In the genomic region with DNA sequence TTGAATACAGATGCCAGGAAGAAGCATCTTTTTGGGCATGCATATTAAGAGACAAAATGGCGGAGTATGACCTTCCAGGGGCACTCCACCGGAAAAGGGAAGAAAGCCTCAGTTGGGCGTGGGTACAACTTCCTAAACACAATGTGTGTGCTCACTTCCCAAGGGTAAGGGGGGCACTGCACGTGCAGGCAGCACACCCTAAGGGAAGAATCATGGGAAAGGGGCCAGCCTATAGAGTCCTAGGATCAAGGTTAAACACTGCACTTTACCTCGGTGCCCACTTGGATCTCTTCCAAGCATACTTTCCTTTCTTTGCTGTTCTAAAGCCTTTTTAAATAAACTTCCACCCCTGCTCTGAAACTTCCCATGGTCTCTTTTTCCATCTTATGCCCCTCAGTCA, we compare ENCODE assay signal across 1 cellular context.
TF ChIP-seq lines count a peak whose summit lies in the region.

No MANE protein-coding gene starts in this region.

TF ChIP-seq in HepG2, 621 proteins besides CTCF, POLR2A, EP300 and RAD21:
- peak; percentile 33; the same call in 1 of the 2 replicates for TF ChIP-seq HNF4A (CRISPR knock-in tag; IDR thresholded peaks at IDR 0.05)
- 0 out of 2 replicates have a peak, but pooled peaks have one; percentile 33 for TF ChIP-seq PITX1 (CRISPR knock-in tag; IDR thresholded peaks at IDR 0.05)
- 0 out of 2 replicates have a peak, but pooled peaks have one; percentile 48 for TF ChIP-seq GZF1 (CRISPR knock-in tag; IDR thresholded peaks at IDR 0.05)
- TF ChIP-seq WIZ (CRISPR knock-in tag; IDR thresholded peaks at IDR 0.05) = 0 out of 2 replicates have a peak, but pooled peaks have one; percentile 55
- no peak for TF ChIP-seq ZNF329 (CRISPR knock-in tag; IDR thresholded peaks at IDR 0.05; ENCODE audit: low read depth)
- TF ChIP-seq, protein P1, sequence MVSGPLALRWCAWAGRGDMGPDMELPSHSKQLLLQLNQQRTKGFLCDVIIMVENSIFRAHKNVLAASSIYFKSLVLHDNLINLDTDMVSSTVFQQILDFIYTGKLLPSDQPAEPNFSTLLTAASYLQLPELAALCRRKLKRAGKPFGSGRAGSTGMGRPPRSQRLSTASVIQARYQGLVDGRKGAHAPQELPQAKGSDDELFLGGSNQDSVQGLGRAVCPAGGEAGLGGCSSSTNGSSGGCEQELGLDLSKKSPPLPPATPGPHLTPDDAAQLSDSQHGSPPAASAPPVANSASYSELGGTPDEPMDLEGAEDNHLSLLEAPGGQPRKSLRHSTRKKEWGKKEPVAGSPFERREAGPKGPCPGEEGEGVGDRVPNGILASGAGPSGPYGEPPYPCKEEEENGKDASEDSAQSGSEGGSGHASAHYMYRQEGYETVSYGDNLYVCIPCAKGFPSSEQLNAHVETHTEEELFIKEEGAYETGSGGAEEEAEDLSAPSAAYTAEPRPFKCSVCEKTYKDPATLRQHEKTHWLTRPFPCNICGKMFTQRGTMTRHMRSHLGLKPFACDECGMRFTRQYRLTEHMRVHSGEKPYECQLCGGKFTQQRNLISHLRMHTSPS (CRISPR knock-in tag; IDR thresholded peaks at IDR 0.05; ENCODE audit: low read depth) = peak; percentile 56; the same call in 1 of the 2 replicates
- TF ChIP-seq RXRB (CRISPR knock-in tag; IDR thresholded peaks at IDR 0.05; ENCODE audit: borderline replicate concordance) = no peak
- peak; percentile 44; the same call in 1 of the 2 replicates for TF ChIP-seq ZNF143 (CRISPR knock-in tag; IDR thresholded peaks at IDR 0.05)
- TF ChIP-seq BHLHE40 (IDR thresholded peaks at IDR 0.05; ENCODE audit: low read length) = peak; percentile 72; the same call in 1 of the 2 replicates
- TF ChIP-seq, protein P2, sequence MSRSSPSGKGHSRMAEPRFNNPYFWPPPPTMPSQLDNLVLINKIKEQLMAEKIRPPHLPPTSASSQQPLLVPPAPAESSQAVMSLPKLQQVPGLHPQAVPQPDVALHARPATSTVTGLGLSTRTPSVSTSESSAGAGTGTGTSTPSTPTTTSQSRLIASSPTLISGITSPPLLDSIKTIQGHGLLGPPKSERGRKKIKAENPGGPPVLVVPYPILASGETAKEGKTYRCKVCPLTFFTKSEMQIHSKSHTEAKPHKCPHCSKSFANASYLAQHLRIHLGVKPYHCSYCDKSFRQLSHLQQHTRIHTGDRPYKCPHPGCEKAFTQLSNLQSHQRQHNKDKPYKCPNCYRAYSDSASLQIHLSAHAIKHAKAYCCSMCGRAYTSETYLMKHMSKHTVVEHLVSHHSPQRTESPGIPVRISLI (CRISPR knock-in tag; IDR thresholded peaks at IDR 0.05; ENCODE audit: borderline replicate concordance) = no peak
- TF ChIP-seq, protein P3, sequence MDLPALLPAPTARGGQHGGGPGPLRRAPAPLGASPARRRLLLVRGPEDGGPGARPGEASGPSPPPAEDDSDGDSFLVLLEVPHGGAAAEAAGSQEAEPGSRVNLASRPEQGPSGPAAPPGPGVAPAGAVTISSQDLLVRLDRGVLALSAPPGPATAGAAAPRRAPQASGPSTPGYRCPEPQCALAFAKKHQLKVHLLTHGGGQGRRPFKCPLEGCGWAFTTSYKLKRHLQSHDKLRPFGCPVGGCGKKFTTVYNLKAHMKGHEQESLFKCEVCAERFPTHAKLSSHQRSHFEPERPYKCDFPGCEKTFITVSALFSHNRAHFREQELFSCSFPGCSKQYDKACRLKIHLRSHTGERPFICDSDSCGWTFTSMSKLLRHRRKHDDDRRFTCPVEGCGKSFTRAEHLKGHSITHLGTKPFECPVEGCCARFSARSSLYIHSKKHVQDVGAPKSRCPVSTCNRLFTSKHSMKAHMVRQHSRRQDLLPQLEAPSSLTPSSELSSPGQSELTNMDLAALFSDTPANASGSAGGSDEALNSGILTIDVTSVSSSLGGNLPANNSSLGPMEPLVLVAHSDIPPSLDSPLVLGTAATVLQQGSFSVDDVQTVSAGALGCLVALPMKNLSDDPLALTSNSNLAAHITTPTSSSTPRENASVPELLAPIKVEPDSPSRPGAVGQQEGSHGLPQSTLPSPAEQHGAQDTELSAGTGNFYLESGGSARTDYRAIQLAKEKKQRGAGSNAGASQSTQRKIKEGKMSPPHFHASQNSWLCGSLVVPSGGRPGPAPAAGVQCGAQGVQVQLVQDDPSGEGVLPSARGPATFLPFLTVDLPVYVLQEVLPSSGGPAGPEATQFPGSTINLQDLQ (CRISPR knock-in tag; IDR thresholded peaks at IDR 0.05) = 0 out of 2 replicates have a peak, but pooled peaks have one; percentile 8
- TF ChIP-seq XBP1 (CRISPR knock-in tag; IDR thresholded peaks at IDR 0.05) = no peak
- TF ChIP-seq ZNF841 (CRISPR knock-in tag; IDR thresholded peaks at IDR 0.05; ENCODE audit: borderline replicate concordance) = no peak
- peak; percentile 77; the same call in 1 of the 2 replicates for TF ChIP-seq ZBTB20 (CRISPR knock-in tag; IDR thresholded peaks at IDR 0.05; ENCODE audit: borderline replicate concordance, low read depth)
- TF ChIP-seq FOXC1 (CRISPR knock-in tag; IDR thresholded peaks at IDR 0.05; ENCODE audit: borderline replicate concordance) = no peak
- no peak for TF ChIP-seq MZF1 (CRISPR knock-in tag; IDR thresholded peaks at IDR 0.05; ENCODE audit: borderline replicate concordance)
- TF ChIP-seq POGZ (CRISPR knock-in tag; IDR thresholded peaks at IDR 0.05) = peak; percentile 32; the same call in 1 of the 2 replicates
- TF ChIP-seq, protein P4, sequence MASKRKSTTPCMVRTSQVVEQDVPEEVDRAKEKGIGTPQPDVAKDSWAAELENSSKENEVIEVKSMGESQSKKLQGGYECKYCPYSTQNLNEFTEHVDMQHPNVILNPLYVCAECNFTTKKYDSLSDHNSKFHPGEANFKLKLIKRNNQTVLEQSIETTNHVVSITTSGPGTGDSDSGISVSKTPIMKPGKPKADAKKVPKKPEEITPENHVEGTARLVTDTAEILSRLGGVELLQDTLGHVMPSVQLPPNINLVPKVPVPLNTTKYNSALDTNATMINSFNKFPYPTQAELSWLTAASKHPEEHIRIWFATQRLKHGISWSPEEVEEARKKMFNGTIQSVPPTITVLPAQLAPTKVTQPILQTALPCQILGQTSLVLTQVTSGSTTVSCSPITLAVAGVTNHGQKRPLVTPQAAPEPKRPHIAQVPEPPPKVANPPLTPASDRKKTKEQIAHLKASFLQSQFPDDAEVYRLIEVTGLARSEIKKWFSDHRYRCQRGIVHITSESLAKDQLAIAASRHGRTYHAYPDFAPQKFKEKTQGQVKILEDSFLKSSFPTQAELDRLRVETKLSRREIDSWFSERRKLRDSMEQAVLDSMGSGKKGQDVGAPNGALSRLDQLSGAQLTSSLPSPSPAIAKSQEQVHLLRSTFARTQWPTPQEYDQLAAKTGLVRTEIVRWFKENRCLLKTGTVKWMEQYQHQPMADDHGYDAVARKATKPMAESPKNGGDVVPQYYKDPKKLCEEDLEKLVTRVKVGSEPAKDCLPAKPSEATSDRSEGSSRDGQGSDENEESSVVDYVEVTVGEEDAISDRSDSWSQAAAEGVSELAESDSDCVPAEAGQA (IDR thresholded peaks at IDR 0.05; ENCODE audit: low read depth) = no peak
- TF ChIP-seq, protein P4 (CRISPR knock-in tag; IDR thresholded peaks at IDR 0.05; ENCODE audit: borderline replicate concordance) = no peak
- no peak for TF ChIP-seq SOX6 (IDR thresholded peaks at IDR 0.05)
- TF ChIP-seq SOX6 (CRISPR knock-in tag; IDR thresholded peaks at IDR 0.05) = peak; percentile 24; the same call in 1 of the 2 replicates
- peak; percentile 42; the same call in 1 of the 2 replicates for TF ChIP-seq SALL1 (CRISPR knock-in tag; IDR thresholded peaks at IDR 0.05)
